1 cellular context compared by ENCODE assay signal in genomic region chr4:56907489-56908205, GRCh38.
TF ChIP-seq lines count a peak whose summit lies in the region.

TSS of gene REST (plus strand) at chr4:56907900. CDS start at chr4:56910639, 2,739 bp downstream.

TF ChIP-seq in GM23338, 12 proteins besides CTCF, POLR2A, EP300 and RAD21 (continued from another document):
- TF ChIP-seq ZNF462 (CRISPR knock-in tag; IDR thresholded peaks at IDR 0.05), result no peak
- no peak for TF ChIP-seq ZNF114 (CRISPR knock-in tag; IDR thresholded peaks at IDR 0.05)
- TF ChIP-seq ETS1 (IDR thresholded peaks at IDR 0.05), result no peak
TF ChIP-seq in GM23338: peak in this region for 2.
